Comparison of ENCODE assay signal across 23 cellular contexts in the genomic region with DNA sequence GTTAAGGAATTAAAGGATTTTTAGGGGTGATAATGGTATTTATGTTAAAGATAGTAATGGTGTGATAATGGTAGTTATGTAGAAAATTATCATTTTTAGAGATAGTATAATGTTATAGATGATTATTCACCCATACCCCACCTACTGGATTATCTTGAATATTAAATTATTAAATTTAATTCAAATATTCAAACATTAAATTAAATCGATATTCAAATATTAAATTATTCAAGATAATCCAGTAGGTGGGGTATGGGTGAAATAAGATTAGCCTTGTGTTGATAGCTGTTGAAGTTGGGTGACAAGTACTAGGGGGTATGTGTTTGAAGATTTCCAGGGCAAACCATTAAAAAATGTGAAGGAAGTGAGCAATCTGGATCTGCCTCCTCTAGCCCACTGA. TPM values are rescaled to one million over a fixed set of nuclear protein-coding genes. Genes with fewer than 3 reads are reported as not detected.
DNase-seq lines count a peak whose midpoint lies in the region; ATAC-seq, FAIRE-seq and TF ChIP-seq lines count a peak whose summit lies in the region.
"Had no signal": no experiment of that assay in that cellular context is flagged by ENCODE, and none has a peak within 500 bp of the region (broad histone marks: within the 10 kb centered on the region; RNA-seq: fewer than 3 reads in every experiment).

No MANE protein-coding gene starts in this region.

- H3K27me3 ChIP-seq in A673 (replicated peaks; ENCODE audit: insufficient read depth, low read depth, low read length, poor library complexity) (no peaks in the 10 kb centered on the region), endodermal cell (ENCODE audit: control insufficient read depth, insufficient read depth, low read length, poor library complexity, severe bottlenecking) (no peaks in the 10 kb centered on the region), small intestine (ENCODE audit: control insufficient read depth in 2 of 2, insufficient read depth in 2 of 2, low read length in 2 of 2) (no peaks in the 10 kb centered on the region)
- H3K27me3 ChIP-seq: BE2C had no signal

- H3K9me3 ChIP-seq in A673 (ENCODE audit: low read depth, low read length, poor library complexity, severe bottlenecking): no peaks in the 10 kb centered on the region
- H3K9me3 ChIP-seq in endodermal cell (ENCODE audit: control insufficient read depth, low read length): no peaks in the 10 kb centered on the region
- H3K9me3 ChIP-seq in small intestine (ENCODE audit: control insufficient read depth, low read depth): no peaks in the 10 kb centered on the region
- H3K9me3 ChIP-seq: BE2C, Caco-2, HAP-1 had no signal

- H3K36me3 Mint-ChIP-seq in HFFc6 (ENCODE audit: low read depth) (0 out of 2 replicates have a peak, but pooled peaks cover 5% of the 10 kb centered on the region), endodermal cell (ENCODE audit: low read depth) (peaks cover 10% of the 10 kb centered on the region), neural crest cell (ENCODE audit: low read depth) (no peaks in the 10 kb centered on the region)

- no peak for TF ChIP-seq CTCF in A673 (conservative IDR thresholded peaks at IDR 0.05; ENCODE audit: low read depth, low read length)
- TF ChIP-seq CTCF in HFFc6 (IDR thresholded peaks at IDR 0.05): peak; percentile 15; the same call in 1 of the 2 replicates
- no peak for TF ChIP-seq CTCF in endodermal cell (conservative IDR thresholded peaks at IDR 0.05)
- TF ChIP-seq CTCF in neural crest cell (conservative IDR thresholded peaks at IDR 0.05): no peak

- DNase-seq in A673 (ENCODE audit: low spot score) (no peak), HFFc6 (no peak), endodermal cell (no peak), neural crest cell (ENCODE audit: low read depth, low spot score) (no peak), small intestine (no peak), NCI-H1930 (lab: John Stamatoyannopoulos, UW) (no peak)
- DNase-seq: ACHN; AML-193; BE2C; Caco-2; CD4-positive, CD25-positive, alpha-beta regulatory T cell; CD8-positive, alpha-beta T cell; DMS153; DND-41; GOT3 had no signal

- no peak overlapping the region for H3K27ac Mint-ChIP-seq in HFFc6
- no peak overlapping the region for H3K27ac Mint-ChIP-seq in endodermal cell
- H3K27ac Mint-ChIP-seq in neural crest cell (ENCODE audit: unreplicated experiment): peak overlapping the region; percentile 46
- H3K27ac Mint-ChIP-seq: CD8-positive, alpha-beta T cell had no signal

- H3K27me3 Mint-ChIP-seq in HFFc6 (ENCODE audit: insufficient read depth) (no peaks in the 10 kb centered on the region; the same call in 1 of the 2 replicates), endodermal cell (ENCODE audit: insufficient read depth) (no peaks in the 10 kb centered on the region), neural crest cell (ENCODE audit: low read depth) (no peaks in the 10 kb centered on the region)
- H3K27me3 Mint-ChIP-seq: CD4-positive, CD25-positive, alpha-beta regulatory T cell had no signal

- no peak overlapping the region for H3K4me3 Mint-ChIP-seq in HFFc6
- H3K4me3 Mint-ChIP-seq in endodermal cell: no peak overlapping the region
- no peak overlapping the region for H3K4me3 Mint-ChIP-seq in neural crest cell
- H3K4me3 Mint-ChIP-seq: CD4-positive, CD25-positive, alpha-beta regulatory T cell; CD8-positive, alpha-beta T cell had no signal

- POLR2A ChIA-PET in A673 (lab: Charles Lee; ENCODE audit: low non-redundant PET): no interaction called here

- no peaks in the 10 kb centered on the region for H3K36me3 ChIP-seq in A673 (ENCODE audit: insufficient read depth, low read length, poor library complexity, severe bottlenecking)
- peaks cover 5% of the 10 kb centered on the region for H3K36me3 ChIP-seq in endodermal cell (ENCODE audit: control insufficient read depth, insufficient read depth, low read length)
- H3K36me3 ChIP-seq in small intestine (ENCODE audit: control insufficient read depth in 2 of 2, insufficient read depth in 2 of 2, low read length in 2 of 2): no peaks in the 10 kb centered on the region

- H3K9me3 Mint-ChIP-seq in HFFc6: no peaks in the 10 kb centered on the region
- H3K9me3 Mint-ChIP-seq in endodermal cell: peaks cover 2% of the 10 kb centered on the region
- H3K9me3 Mint-ChIP-seq in neural crest cell: no peaks in the 10 kb centered on the region
- H3K9me3 Mint-ChIP-seq: CD8-positive, alpha-beta T cell had no signal

- intact Hi-C loops in A673 (cut with micrococcal nuclease; ENCODE audit: unreplicated experiment): no loop called here

- no peak overlapping the region for H3K9ac ChIP-seq in endodermal cell (ENCODE audit: extremely low read depth, low read length, poor library complexity, severe bottlenecking)

- H3K4me1 Mint-ChIP-seq in HFFc6 (ENCODE audit: low read depth): peaks cover 27% of the 10 kb centered on the region
- peaks cover 49% of the 10 kb centered on the region for H3K4me1 Mint-ChIP-seq in endodermal cell
- H3K4me1 Mint-ChIP-seq in neural crest cell: no peaks in the 10 kb centered on the region

- no CpG with 5 or more reads among the region's 1 CpG for WGBS in endodermal cell (ENCODE audit: insufficient coverage in 1 of 2, insufficient read length in 1 of 2), 2 experiments
- WGBS in small intestine, 3 donors: 94 to 97% (median 95%) methylated on average over 1 of the region's 1 CpG

- no peak for ATAC-seq in HG03039 (IDR thresholded peaks at IDR 0.05; ENCODE audit: unreplicated experiment)
- ATAC-seq: CD8-positive, alpha-beta T cell had no signal

- no TSS peak for BruUV-seq in A673 (replicated peaks; lab: Mats Ljungman, UMichigan)

- CTCF ChIA-PET in A673 (lab: Charles Lee): no interaction called here

- peaks cover 51% of the 10 kb centered on the region for H3K4me1 ChIP-seq in A673 (ENCODE audit: insufficient read depth, low read length, poor library complexity, severe bottlenecking)
- H3K4me1 ChIP-seq in endodermal cell (ENCODE audit: control insufficient read depth, insufficient read depth, low read length): peaks cover 32% of the 10 kb centered on the region
- peaks cover 0 to 5% of the 10 kb centered on the region in 2 donors for H3K4me1 ChIP-seq in small intestine (ENCODE audit: control insufficient read depth in 2 of 2, insufficient read depth in 1 of 2, low read depth in 1 of 2, low read length in 1 of 2)
- H3K4me1 ChIP-seq: HAP-1 had no signal

- no peak overlapping the region for H3K4me3 ChIP-seq in A673 (ENCODE audit: low read depth, low read length, poor library complexity, severe bottlenecking)
- H3K4me3 ChIP-seq in endodermal cell (ENCODE audit: low read length): peak overlapping the region; percentile 44
- H3K4me3 ChIP-seq in small intestine (ENCODE audit: low read depth in 1 of 2, low read length in 2 of 2): no peak overlapping the region
- H3K4me3 ChIP-seq: HAP-1 had no signal

- FAIRE-seq in small intestine (lab: Jason Lieb, UNC): no peak
- FAIRE-seq: A204.1, G401.6, GM12892, H54 had no signal

- peak overlapping the region; percentile 53 for H3K27ac ChIP-seq in A673 (ENCODE audit: low read depth, low read length, poor library complexity, severe bottlenecking)
- no peak overlapping the region for H3K27ac ChIP-seq in endodermal cell (ENCODE audit: low read depth, low read length)
- H3K27ac ChIP-seq in small intestine (ENCODE audit: low read depth in 1 of 2, low read length in 1 of 2): no peak overlapping the region
- H3K27ac ChIP-seq: 22Rv1, C4-2B had no signal

RNA-seq across cellular contexts. Expression of a gene that starts 15.6 kb away (rescaled TPM):
- total RNA-seq in A673 (2021) (62.1 and 63.3 TPM in 2 replicates), endodermal cell (10 to 100 TPM; 17.1 to 19.6 TPM), neural crest cell (20.6 and 20.9 TPM in 2 replicates)
- 10 to 100 TPM; 21.6 to 23.6 (median 22.6) TPM for total RNA-seq in HFFc6 (2021; fragmentation: NEBNext Ultra II Directional; extraction: Animal tissue kit (Norgen Biotek cat#: 25700))
- polyA plus RNA-seq in endodermal cell (2013, experiment 1 of 2): 20.6 TPM
- polyA plus RNA-seq in endodermal cell (2013, experiment 2 of 2): 19.0 TPM
- polyA plus RNA-seq in small intestine: 1 to 10 TPM; 2.7 to 9.0 (median 3.8) TPM

RNA-seq across cellular contexts. Expression of a gene that starts 15.8 kb away (rescaled TPM):
- total RNA-seq in A673 (2021): 1.4 TPM in 1 of 2 replicates, not detected in the other
- total RNA-seq in HFFc6 (2021; fragmentation: NEBNext Ultra II Directional; extraction: Animal tissue kit (Norgen Biotek cat#: 25700)): not detected
- 1 to 10 TPM; 2.5 to 4.1 TPM for total RNA-seq in endodermal cell
- 3.0 TPM for polyA plus RNA-seq in endodermal cell (2013, experiment 1 of 2)
- polyA plus RNA-seq in endodermal cell (2013, experiment 2 of 2): 1.5 TPM
- total RNA-seq in neural crest cell: 1.5 and 1.9 TPM in 2 replicates
- polyA plus RNA-seq in small intestine: not detected
- total RNA-seq: CD4-positive, CD25-positive, alpha-beta regulatory T cell; CD8-positive, alpha-beta T cell had no signal
- polyA plus RNA-seq: CD4-positive, CD25-positive, alpha-beta regulatory T cell had no signal
